ENCODE assay signal across 8 cellular contexts in genomic region chr12:32679091-32679909, GRCh38. TPM values are rescaled to one million over a fixed set of nuclear protein-coding genes. Genes with fewer than 3 reads are reported as not detected.
A peak's percentile ranks its signal among the peaks of the same experiment; 100 is the strongest.
DNase-seq lines count a peak whose midpoint lies in the region; ATAC-seq and TF ChIP-seq lines count a peak whose summit lies in the region.

DNM1L (plus strand) TSS chr12:32679301; CDS start chr12:32679364, 63 bp downstream.

- no peaks in the 10 kb centered on the region for H3K27me3 Mint-ChIP-seq in activated naive CD8-positive, alpha-beta T cell treated with anti-CD3 and anti-CD28 coated beads, Interleukin-2, amount 50 U/mL, for 24 hours

- peaks cover 25% of the 10 kb centered on the region for H3K79me2 ChIP-seq in parathyroid adenoma

- DNase-seq in GM12865 (ENCODE audit: low read depth) (peak; percentile 96), NCI-H1417 treated with DMSO at 0.1 percent for 48 hours (lab: John Stamatoyannopoulos, UW) (peak; percentile 92), SW480 (ENCODE audit: low spot score) (peak; percentile 98), Right ventricle myocardium superior (peak; percentile 95), tibial nerve (ENCODE audit: low spot score in 2 of 2) (peak; percentile 82 to 85)
- DNase-seq in activated naive CD8-positive, alpha-beta T cell treated with anti-CD3 and anti-CD28 coated beads, Interleukin-2, amount 50 U/mL, for 24 hours: peak; percentile 90

- H3K9me3 ChIP-seq in parathyroid adenoma (ENCODE audit: control insufficient read depth, low read length) (no peaks in the 10 kb centered on the region), tibial nerve (no peaks in the 10 kb centered on the region)

- peaks cover 32% of the 10 kb centered on the region for H3K4me1 Mint-ChIP-seq in activated naive CD8-positive, alpha-beta T cell treated with anti-CD3 and anti-CD28 coated beads, Interleukin-2, amount 50 U/mL, for 24 hours

- H3K9me3 Mint-ChIP-seq in activated naive CD8-positive, alpha-beta T cell treated with anti-CD3 and anti-CD28 coated beads, Interleukin-2, amount 50 U/mL, for 24 hours: no peaks in the 10 kb centered on the region

- peak; percentile 95 for ATAC-seq in HG02763 (IDR thresholded peaks at IDR 0.05; ENCODE audit: unreplicated experiment)
- ATAC-seq in activated naive CD8-positive, alpha-beta T cell treated with anti-CD3 and anti-CD28 coated beads, Interleukin-2, amount 50 U/mL, for 24 hours: peak; percentile 99
- ATAC-seq in Right ventricle myocardium superior (ENCODE audit: poor library complexity): peak; percentile 99

- peaks cover 4% of the 10 kb centered on the region for H3K36me3 Mint-ChIP-seq in activated naive CD8-positive, alpha-beta T cell treated with anti-CD3 and anti-CD28 coated beads, Interleukin-2, amount 50 U/mL, for 24 hours (ENCODE audit: low read depth)

- TF ChIP-seq EP300 in tibial nerve (IDR thresholded peaks at IDR 0.05): peak; percentile 77 to 93

- peak within 1 kb of the TSS; percentile 91 for H3K27ac ChIP-seq in parathyroid adenoma
- peak within 1 kb of the TSS; percentile 60 to 97 (median 94) for H3K27ac ChIP-seq in tibial nerve

- peak; percentile 77 to 87 for TF ChIP-seq POLR2A in tibial nerve (IDR thresholded peaks at IDR 0.05)

- peak within 1 kb of the TSS; percentile 94 for H3K4me3 Mint-ChIP-seq in activated naive CD8-positive, alpha-beta T cell treated with anti-CD3 and anti-CD28 coated beads, Interleukin-2, amount 50 U/mL, for 24 hours

- H3K4me3 ChIP-seq in GM12865 (ENCODE audit: low read depth, low read length) (peak within 1 kb of the TSS; percentile 85), parathyroid adenoma (ENCODE audit: low read depth, low read length) (peak within 1 kb of the TSS; percentile 68), tibial nerve (peak within 1 kb of the TSS; percentile 70 to 96 (median 82))

- WGBS in tibial nerve, 2 donors: 0% methylated on average over 30 to 67 of the region's 76 CpGs

- TF ChIP-seq CTCF in GM12865 (IDR thresholded peaks at IDR 0.05; ENCODE audit: insufficient read depth, low read depth, low read length, missing control alignments) (no peak), parathyroid adenoma (IDR thresholded peaks at IDR 0.05) (peak; percentile 35), tibial nerve (IDR thresholded peaks at IDR 0.05) (peak in 2 of 5 experiments; percentile 35 to 49)

- H3K27me3 ChIP-seq in parathyroid adenoma (ENCODE audit: control insufficient read depth, insufficient read depth, low read length) (no peaks in the 10 kb centered on the region), tibial nerve (no peaks in the 10 kb centered on the region)

- peak within 1 kb of the TSS; percentile 62 for H3K4me2 ChIP-seq in parathyroid adenoma (ENCODE audit: low read length)

- peak within 1 kb of the TSS; percentile 87 for H3K27ac Mint-ChIP-seq in activated naive CD8-positive, alpha-beta T cell treated with anti-CD3 and anti-CD28 coated beads, Interleukin-2, amount 50 U/mL, for 24 hours

- H3K4me1 ChIP-seq in parathyroid adenoma (no peaks in the 10 kb centered on the region), tibial nerve (peaks cover 0 to 17% (median 12%) of the 10 kb centered on the region in 4 donors)

- peak within 1 kb of the TSS; percentile 84 for H3K9ac ChIP-seq in parathyroid adenoma

- H2AFZ ChIP-seq in parathyroid adenoma: peak within 1 kb of the TSS; percentile 85

- intact Hi-C loops in Right ventricle myocardium superior (cut with DNase I): loop anchor here (10.0 kb wide), 1 partner anchor 1014 kb away; no protein-coding TSS in a partner anchor

- no peaks in the 10 kb centered on the region for H3K36me3 ChIP-seq in parathyroid adenoma (ENCODE audit: control insufficient read depth, insufficient read depth, low read length)
- H3K36me3 ChIP-seq in tibial nerve: no peaks in the 10 kb centered on the region

RNA-seq across cellular contexts. Expression of gene DNM1L, which starts in this region (rescaled TPM):
- total RNA-seq in Right ventricle myocardium superior (52.9 TPM), tibial nerve (10 to 100 TPM; 42.0 to 97.5 (median 59.1) TPM)

Comparison
In these comparisons a context has a peak if more than half of its experiments do, and no peak if none do; other contexts are left out.
1. Peak in every context shown above with its lines: DNase-seq, ATAC-seq, H3K4me3 ChIP-seq and H3K27ac ChIP-seq.